In genomic region chr19:47210689-47211316, GRCh38 we compare ENCODE assay signal across 1 cellular context.
A peak's percentile ranks its signal among the peaks of the same experiment; 100 is the strongest.
TF ChIP-seq lines count a peak whose summit lies in the region.

No MANE protein-coding gene starts in this region.

TF ChIP-seq in K562, 482 proteins besides CTCF, POLR2A, EP300 and RAD21 (continued from another document):
- TF ChIP-seq DIDO1 (tag; IDR thresholded peaks at IDR 0.05; ENCODE audit: low read depth): no peak
- TF ChIP-seq ZNF507 (tag; conservative IDR thresholded peaks at IDR 0.05): peak; percentile 43
- no peak for TF ChIP-seq ZBED1 (IDR thresholded peaks at IDR 0.05)
- TF ChIP-seq ZBTB17 (CRISPR knock-in tag; IDR thresholded peaks at IDR 0.05): peak; percentile 78; the same call in 1 of the 2 replicates
- no peak for TF ChIP-seq HLTF (IDR thresholded peaks at IDR 0.05)
- peak; percentile 58; the same call in 1 of the 2 replicates for TF ChIP-seq TAF7 (tag; IDR thresholded peaks at IDR 0.05)
- no peak for TF ChIP-seq NFIX (CRISPR knock-in tag; IDR thresholded peaks at IDR 0.05; ENCODE audit: low read depth)
- TF ChIP-seq HES1 (IDR thresholded peaks at IDR 0.05; ENCODE audit: low read depth): no peak
- no peak for TF ChIP-seq ZNF217 (CRISPR knock-in tag; IDR thresholded peaks at IDR 0.05)
- no peak for TF ChIP-seq CHD1 (IDR thresholded peaks at IDR 0.05; ENCODE audit: low read length)
- no peak for TF ChIP-seq ZNF384 (IDR thresholded peaks at IDR 0.05; ENCODE audit: low read depth, low read length)
- no peak for TF ChIP-seq RBM39 (optimal IDR thresholded peaks at IDR 0.05; ENCODE audit: low read depth, low read length)
- peak; percentile 32; the same call in 1 of the 2 replicates for TF ChIP-seq PML (IDR thresholded peaks at IDR 0.05; ENCODE audit: low read length)
- peak; percentile 19; the same call in 1 of the 2 replicates for TF ChIP-seq PKNOX1 (IDR thresholded peaks at IDR 0.05)
- peak; percentile 25 for TF ChIP-seq E2F8 (IDR thresholded peaks at IDR 0.05; ENCODE audit: low read depth, partially characterized antibody)
- peak; percentile 51; the same call in 1 of the 2 replicates for TF ChIP-seq DDX20 (tag; IDR thresholded peaks at IDR 0.05; ENCODE audit: low read depth)
- peak; percentile 46; the same call in 1 of the 2 replicates for TF ChIP-seq POLR2AphosphoS5 (IDR thresholded peaks at IDR 0.05; ENCODE audit: control insufficient read depth, insufficient read depth, low read depth, low read length)
- TF ChIP-seq YY1 (IDR thresholded peaks at IDR 0.05; ENCODE audit: borderline replicate concordance in 1 of 3, control insufficient read depth in 1 of 3, extremely low read depth in 1 of 3, insufficient read depth in 3 of 3, insufficient read length in 1 of 3, insufficient replicate concordance in 2 of 3, low read depth in 1 of 3, low read length in 2 of 3): no peak
- peak; percentile 35; the same call in 1 of the 2 replicates for TF ChIP-seq ZBTB7A (IDR thresholded peaks at IDR 0.05; ENCODE audit: borderline replicate concordance, control insufficient read depth, low read depth, low read length)
- TF ChIP-seq CXXC5 (CRISPR knock-in tag; IDR thresholded peaks at IDR 0.05): peak; percentile 66
- TF ChIP-seq MYBL2 (IDR thresholded peaks at IDR 0.05; ENCODE audit: low read depth): no peak
- no peak for TF ChIP-seq MYBL2 (CRISPR knock-in tag; IDR thresholded peaks at IDR 0.05; ENCODE audit: borderline replicate concordance)
- TF ChIP-seq SRF (CRISPR knock-in tag; IDR thresholded peaks at IDR 0.05): peak in 1 of 2 experiments; percentile 46; a peak in 1 of 4 replicates
- peak; percentile 69 for TF ChIP-seq BCL6 (CRISPR knock-in tag; IDR thresholded peaks at IDR 0.05)
- peak; percentile 55 for TF ChIP-seq ETS2 (tag; IDR thresholded peaks at IDR 0.05; ENCODE audit: borderline replicate concordance, poor library complexity, severe bottlenecking)
- TF ChIP-seq CREB3 (tag; conservative IDR thresholded peaks at IDR 0.05; ENCODE audit: low read depth): peak; percentile 86
- peak; percentile 40; the same call in 1 of the 2 replicates for TF ChIP-seq PTTG1 (tag; IDR thresholded peaks at IDR 0.05; ENCODE audit: low read depth)
- TF ChIP-seq ZNF639 (CRISPR knock-in tag; conservative IDR thresholded peaks at IDR 0.05 in 1 of 2, IDR thresholded peaks at IDR 0.05 in 1 of 2): peak in 1 of 2 experiments; percentile 78; a peak in 2 of 4 replicates
- peak; percentile 92 for TF ChIP-seq ZNF766 (CRISPR knock-in tag; conservative IDR thresholded peaks at IDR 0.05)
- TF ChIP-seq MTA3 (IDR thresholded peaks at IDR 0.05; ENCODE audit: borderline replicate concordance): 0 out of 2 replicates have a peak, but pooled peaks have one; percentile 64
- TF ChIP-seq MTA1 (IDR thresholded peaks at IDR 0.05; ENCODE audit: borderline replicate concordance): no peak
- TF ChIP-seq SOX6 (IDR thresholded peaks at IDR 0.05): peak; percentile 51; the same call in 1 of the 2 replicates
- peak; percentile 41; the same call in 1 of the 2 replicates for TF ChIP-seq CC2D1A (IDR thresholded peaks at IDR 0.05)
- TF ChIP-seq ZNF609 (CRISPR knock-in tag; IDR thresholded peaks at IDR 0.05; ENCODE audit: borderline replicate concordance): no peak
- TF ChIP-seq SMARCA5 (IDR thresholded peaks at IDR 0.05): no peak
- TF ChIP-seq TBL1XR1 (IDR thresholded peaks at IDR 0.05; ENCODE audit: low read length in 2 of 2): peak in 1 of 2 experiments; percentile 60; a peak in 2 of 4 replicates
- TF ChIP-seq TCFL5 (CRISPR knock-in tag; conservative IDR thresholded peaks at IDR 0.05): 0 out of 2 replicates have a peak, but pooled peaks have one; percentile 27
- peak; percentile 77; the same call in 1 of the 2 replicates for TF ChIP-seq AFF4 (CRISPR knock-in tag; IDR thresholded peaks at IDR 0.05)
- no peak; the same call in 1 of the 2 replicates for TF ChIP-seq JUND (IDR thresholded peaks at IDR 0.05; ENCODE audit: borderline replicate concordance, low read depth, low read length)
- TF ChIP-seq JUND (tag; IDR thresholded peaks at IDR 0.05; ENCODE audit: borderline replicate concordance, low read depth, low read length): peak; percentile 72; the same call in 1 of the 3 replicates
- no peak for TF ChIP-seq GABPB2 (CRISPR knock-in tag; conservative IDR thresholded peaks at IDR 0.05)
- peak in 1 of 2 experiments; percentile 57; a peak in 1 of 4 replicates for TF ChIP-seq RCOR1 (IDR thresholded peaks at IDR 0.05; ENCODE audit: borderline replicate concordance in 1 of 2, low read depth in 2 of 2, low read length in 2 of 2)
- 0 out of 2 replicates have a peak, but pooled peaks have one; percentile 6 for TF ChIP-seq TAL1 (IDR thresholded peaks at IDR 0.05)
